1 cellular context compared by ENCODE assay signal in the genomic region with DNA sequence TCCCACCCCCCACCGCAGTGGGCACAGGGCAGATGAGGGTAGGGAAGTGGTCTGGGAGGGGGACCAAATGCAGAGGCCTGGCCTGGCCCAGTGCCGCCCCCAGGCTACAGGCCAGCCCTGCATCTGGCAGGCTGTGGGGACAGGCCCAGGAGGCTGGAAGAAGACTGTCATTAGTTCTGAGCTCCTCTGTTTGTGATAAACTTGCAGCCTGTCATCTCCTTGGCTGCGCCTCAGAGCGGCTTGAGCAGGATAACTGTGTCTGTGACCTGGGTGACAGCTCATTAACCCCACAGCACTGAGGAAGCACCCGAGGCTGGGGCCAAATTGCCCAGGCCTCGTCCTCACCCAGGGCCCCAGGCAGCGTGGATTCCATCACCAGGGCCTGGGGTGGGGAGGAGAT.
TF ChIP-seq lines count a peak whose summit lies in the region.

No MANE protein-coding gene starts in this region.

TF ChIP-seq in SK-N-SH, 30 proteins besides CTCF, POLR2A, EP300 and RAD21 (continued from another document):
- TF ChIP-seq, protein P1, sequence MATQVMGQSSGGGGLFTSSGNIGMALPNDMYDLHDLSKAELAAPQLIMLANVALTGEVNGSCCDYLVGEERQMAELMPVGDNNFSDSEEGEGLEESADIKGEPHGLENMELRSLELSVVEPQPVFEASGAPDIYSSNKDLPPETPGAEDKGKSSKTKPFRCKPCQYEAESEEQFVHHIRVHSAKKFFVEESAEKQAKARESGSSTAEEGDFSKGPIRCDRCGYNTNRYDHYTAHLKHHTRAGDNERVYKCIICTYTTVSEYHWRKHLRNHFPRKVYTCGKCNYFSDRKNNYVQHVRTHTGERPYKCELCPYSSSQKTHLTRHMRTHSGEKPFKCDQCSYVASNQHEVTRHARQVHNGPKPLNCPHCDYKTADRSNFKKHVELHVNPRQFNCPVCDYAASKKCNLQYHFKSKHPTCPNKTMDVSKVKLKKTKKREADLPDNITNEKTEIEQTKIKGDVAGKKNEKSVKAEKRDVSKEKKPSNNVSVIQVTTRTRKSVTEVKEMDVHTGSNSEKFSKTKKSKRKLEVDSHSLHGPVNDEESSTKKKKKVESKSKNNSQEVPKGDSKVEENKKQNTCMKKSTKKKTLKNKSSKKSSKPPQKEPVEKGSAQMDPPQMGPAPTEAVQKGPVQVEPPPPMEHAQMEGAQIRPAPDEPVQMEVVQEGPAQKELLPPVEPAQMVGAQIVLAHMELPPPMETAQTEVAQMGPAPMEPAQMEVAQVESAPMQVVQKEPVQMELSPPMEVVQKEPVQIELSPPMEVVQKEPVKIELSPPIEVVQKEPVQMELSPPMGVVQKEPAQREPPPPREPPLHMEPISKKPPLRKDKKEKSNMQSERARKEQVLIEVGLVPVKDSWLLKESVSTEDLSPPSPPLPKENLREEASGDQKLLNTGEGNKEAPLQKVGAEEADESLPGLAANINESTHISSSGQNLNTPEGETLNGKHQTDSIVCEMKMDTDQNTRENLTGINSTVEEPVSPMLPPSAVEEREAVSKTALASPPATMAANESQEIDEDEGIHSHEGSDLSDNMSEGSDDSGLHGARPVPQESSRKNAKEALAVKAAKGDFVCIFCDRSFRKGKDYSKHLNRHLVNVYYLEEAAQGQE (IDR thresholded peaks at IDR 0.05; ENCODE audit: low read depth, low read length), result no peak
- TF ChIP-seq, protein P2, sequence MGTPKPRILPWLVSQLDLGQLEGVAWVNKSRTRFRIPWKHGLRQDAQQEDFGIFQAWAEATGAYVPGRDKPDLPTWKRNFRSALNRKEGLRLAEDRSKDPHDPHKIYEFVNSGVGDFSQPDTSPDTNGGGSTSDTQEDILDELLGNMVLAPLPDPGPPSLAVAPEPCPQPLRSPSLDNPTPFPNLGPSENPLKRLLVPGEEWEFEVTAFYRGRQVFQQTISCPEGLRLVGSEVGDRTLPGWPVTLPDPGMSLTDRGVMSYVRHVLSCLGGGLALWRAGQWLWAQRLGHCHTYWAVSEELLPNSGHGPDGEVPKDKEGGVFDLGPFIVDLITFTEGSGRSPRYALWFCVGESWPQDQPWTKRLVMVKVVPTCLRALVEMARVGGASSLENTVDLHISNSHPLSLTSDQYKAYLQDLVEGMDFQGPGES (IDR thresholded peaks at IDR 0.05; ENCODE audit: low read depth, low read length), result no peak
- no peak for TF ChIP-seq RFX5 (IDR thresholded peaks at IDR 0.05; ENCODE audit: low read length)
- TF ChIP-seq JUND (IDR thresholded peaks at IDR 0.05), result no peak
- TF ChIP-seq TAF1 (IDR thresholded peaks at IDR 0.05; ENCODE audit: borderline replicate concordance, low read depth, low read length), result no peak
- TF ChIP-seq SMC3 (IDR thresholded peaks at IDR 0.05; ENCODE audit: low read depth, low read length), result no peak
- TF ChIP-seq RXRA (IDR thresholded peaks at IDR 0.05; ENCODE audit: borderline replicate concordance, low read depth), result no peak
- TF ChIP-seq FOXM1 (IDR thresholded peaks at IDR 0.05; ENCODE audit: low read depth), result no peak
- TF ChIP-seq RCOR1 (IDR thresholded peaks at IDR 0.05; ENCODE audit: low read length), result no peak; the same call in 1 of the 2 replicates
- no peak for TF ChIP-seq SIN3A (IDR thresholded peaks at IDR 0.05; ENCODE audit: borderline replicate concordance, low read depth, low read length)
- no peak for TF ChIP-seq MXI1 (IDR thresholded peaks at IDR 0.05; ENCODE audit: low read depth, low read length)
- no peak for TF ChIP-seq POLR2AphosphoS5 (IDR thresholded peaks at IDR 0.05; ENCODE audit: low read depth, low read length)
